In the genomic region with DNA sequence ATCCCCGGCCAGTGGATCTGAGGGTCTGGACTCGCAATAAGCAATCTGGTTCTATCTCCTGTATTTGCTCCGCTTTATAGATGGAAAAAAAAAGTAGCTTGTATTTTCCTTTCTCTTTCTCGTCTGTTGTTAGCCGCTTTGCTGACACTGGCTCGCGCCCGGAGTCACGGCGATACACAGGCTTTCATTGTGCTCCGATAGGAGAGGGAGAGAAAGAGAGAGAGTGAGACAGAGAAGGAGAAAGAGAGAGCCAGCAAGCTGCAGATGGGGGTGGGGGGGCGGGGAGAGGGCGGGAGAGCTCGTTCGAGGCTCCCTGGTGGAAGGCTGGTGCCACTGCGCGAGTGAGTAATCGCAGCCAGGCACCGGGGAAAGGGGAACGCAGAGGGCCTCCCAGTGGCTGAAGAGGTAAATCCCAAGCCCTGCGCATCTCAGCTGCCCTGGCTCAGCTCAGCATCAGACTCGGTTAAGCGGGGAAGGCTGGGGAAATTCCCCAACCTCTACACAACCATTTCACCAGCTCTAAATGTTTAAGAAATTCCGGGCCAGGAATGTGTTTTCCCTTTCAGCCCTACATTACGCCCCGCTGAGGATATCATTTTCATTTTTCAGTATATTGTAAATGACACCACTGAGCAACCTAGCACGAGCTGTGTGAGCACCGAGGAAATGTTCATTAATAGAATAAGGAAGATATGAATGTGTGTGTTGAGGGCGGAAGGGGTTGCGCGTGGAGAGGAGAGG, we compare ENCODE assay signal across 8 cellular contexts. TPM values are rescaled to one million over a fixed set of nuclear protein-coding genes. Genes with fewer than 3 reads are reported as not detected.
A peak's percentile ranks its signal among the peaks of the same experiment; 100 is the strongest.
DNase-seq lines count a peak whose midpoint lies in the region; TF ChIP-seq lines count a peak whose summit lies in the region.

MAML2 (minus strand) TSS at position 225 of the 741 bp plus-strand sequence. CDS start 1,300 bp downstream, outside the sequence.

- no peaks in the 10 kb centered on the region for H3K9me3 ChIP-seq in Loucy (ENCODE audit: insufficient read depth, low read depth, low read length)
- no peaks in the 10 kb centered on the region for H3K9me3 ChIP-seq in stomach

- DNase-seq in ELF-1 (ENCODE audit: low read depth, low spot score), result peak; percentile 95
- DNase-seq in H7, result peak; percentile 92
- peak; percentile 76 to 89 for DNase-seq in SHP77 (lab: John Stamatoyannopoulos, UW)
- peak; percentile 62 for DNase-seq in activated gamma-delta T cell (lab: John Stamatoyannopoulos, UW)
- peak; percentile 92 to 97 for DNase-seq in foreskin fibroblast
- peak; percentile 86 for DNase-seq in neural crest cell (ENCODE audit: low read depth, low spot score)
- DNase-seq in stomach, result peak; percentile 94

- intact Hi-C loops in stomach (cut with DNase I; ENCODE audit: low total_unique reads), result loop anchor here (5.0 kb wide), 1 partner anchor 291 kb away; no protein-coding TSS in a partner anchor

- peak within 1 kb of the TSS; percentile 90 for H3K27ac Mint-ChIP-seq in neural crest cell (ENCODE audit: unreplicated experiment)

- peaks cover 28% of the 10 kb centered on the region for H3K4me1 ChIP-seq in Loucy (ENCODE audit: insufficient read depth, low read length, poor library complexity, severe bottlenecking)
- peaks cover 22 to 47% (median 39%) of the 10 kb centered on the region in 4 donors for H3K4me1 ChIP-seq in stomach

- H3K27me3 ChIP-seq in H7 (ENCODE audit: control insufficient read depth, insufficient read depth, low read length) (0 out of 2 replicates have a peak, but pooled peaks cover 4% of the 10 kb centered on the region), Loucy (ENCODE audit: insufficient read depth, low read length, poor library complexity, severe bottlenecking) (no peaks in the 10 kb centered on the region), stomach (no peaks in the 10 kb centered on the region)

- peak within 1 kb of the TSS; percentile 91 for H3K4me3 Mint-ChIP-seq in neural crest cell

- H3K4me2 ChIP-seq in Loucy (ENCODE audit: low read depth, low read length, poor library complexity, severe bottlenecking), result peak within 1 kb of the TSS; percentile 78

- peak within 1 kb of the TSS; percentile 77 to 90 (median 86) for H3K27ac ChIP-seq in stomach

- H3K79me2 ChIP-seq in Loucy (ENCODE audit: insufficient read depth, low read length), result no peaks in the 10 kb centered on the region

- H3K27me3 Mint-ChIP-seq in neural crest cell (ENCODE audit: low read depth), result no peaks in the 10 kb centered on the region

- peak; percentile 70 for TF ChIP-seq CTCF in Loucy (conservative IDR thresholded peaks at IDR 0.05; ENCODE audit: low read length)
- peak; percentile 82 for TF ChIP-seq CTCF in foreskin fibroblast (IDR thresholded peaks at IDR 0.05; ENCODE audit: low read depth, low read length)
- peak; percentile 96 for TF ChIP-seq CTCF in neural crest cell (conservative IDR thresholded peaks at IDR 0.05)
- peak in 5 of 7 experiments; percentile 71 to 97 (median 91) for TF ChIP-seq CTCF in stomach (IDR thresholded peaks at IDR 0.05)

- H2AFZ ChIP-seq in Loucy (ENCODE audit: low read length), result peak within 1 kb of the TSS; percentile 99

- TF ChIP-seq POLR2A in stomach (IDR thresholded peaks at IDR 0.05), result no peak

- H3K36me3 Mint-ChIP-seq in neural crest cell (ENCODE audit: low read depth), result peaks cover 4% of the 10 kb centered on the region

- no peaks in the 10 kb centered on the region for H3K9me3 Mint-ChIP-seq in neural crest cell

- no peaks in the 10 kb centered on the region for H3F3A ChIP-seq in Loucy (ENCODE audit: low read depth)

- H3K4me1 Mint-ChIP-seq in neural crest cell, result peaks cover 43% of the 10 kb centered on the region

- H4K20me1 ChIP-seq in Loucy (ENCODE audit: insufficient read depth, low read length, poor library complexity, severe bottlenecking), result no peaks in the 10 kb centered on the region

- no peak for TF ChIP-seq EP300 in stomach (IDR thresholded peaks at IDR 0.05)

- WGBS in stomach, 5 donors, result 1 to 4% (median 3%) methylated on average over 29 to 31 of the region's 31 CpGs

- H3K4me3 ChIP-seq in H7 (ENCODE audit: insufficient read depth, low read depth, low read length), result peak within 1 kb of the TSS; percentile 70
- peak within 1 kb of the TSS; percentile 84 for H3K4me3 ChIP-seq in Loucy (ENCODE audit: low read length, poor library complexity, severe bottlenecking)
- H3K4me3 ChIP-seq in foreskin fibroblast (ENCODE audit: low read depth in 1 of 2, low read length in 2 of 2), result peak within 1 kb of the TSS; percentile 86 to 95
- peak within 1 kb of the TSS; percentile 61 to 79 (median 66) for H3K4me3 ChIP-seq in stomach

- H3K9me2 ChIP-seq in Loucy (replicated peaks; ENCODE audit: low read depth, low read length), result no peaks in the 10 kb centered on the region

- H3K36me3 ChIP-seq in H7 (replicated peaks; ENCODE audit: control insufficient read depth, insufficient read depth, low read length) (no peaks in the 10 kb centered on the region), Loucy (ENCODE audit: insufficient read depth, low read length) (no peaks in the 10 kb centered on the region), stomach (no peaks in the 10 kb centered on the region)

- H3K9ac ChIP-seq in Loucy (ENCODE audit: low read depth, low read length, poor library complexity, severe bottlenecking), result peak within 1 kb of the TSS; percentile 65

RNA-seq across cellular contexts. Expression of gene MAML2, which starts in this region (rescaled TPM):
- total RNA-seq in H7 (2014; rRNA removed; shearing (Covaris generic)), result 3.6 and 5.8 TPM in 2 replicates
- total RNA-seq in neural crest cell (18.7 and 20.5 TPM in 2 replicates), stomach (10 to 100 TPM in 4 of 5 donors, 1 to 10 TPM in 1; 7.8 to 22.8 (median 17.4) TPM)
- polyA plus RNA-seq in stomach, result 1 to 10 TPM; 1.3 to 3.4 (median 3.0) TPM

Comparison
In these comparisons a context has a peak if more than half of its experiments do, and no peak if none do; other contexts are left out.
1. Peak in every context shown above with its lines: DNase-seq, H3K4me3 ChIP-seq and H3K27ac ChIP-seq.